Comparison of ENCODE assay signal across 19 cellular contexts in the genomic region with DNA sequence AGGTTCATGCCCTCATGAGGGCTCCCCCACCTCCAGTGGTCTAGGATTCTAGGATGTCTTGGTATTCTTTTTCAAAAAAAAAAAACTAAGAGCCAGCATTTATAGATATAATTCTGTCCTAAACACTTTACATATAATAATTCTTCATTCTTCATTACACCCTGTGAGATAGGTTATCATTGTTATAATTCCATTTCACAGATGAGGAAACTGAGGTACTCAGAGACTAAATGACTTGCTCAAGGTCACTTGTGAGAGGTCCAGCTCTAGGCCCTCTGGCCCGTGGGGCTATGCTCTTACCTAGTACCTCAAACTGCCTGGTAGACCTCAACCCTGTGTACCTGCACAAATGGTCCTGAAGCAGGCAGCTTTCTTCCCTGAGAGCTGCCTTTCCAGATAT.
A peak's percentile ranks its signal among the peaks of the same experiment; 100 is the strongest.
DNase-seq lines count a peak whose midpoint lies in the region; ATAC-seq lines count a peak whose summit lies in the region.
"Had no signal": no experiment of that assay in that cellular context is flagged by ENCODE, and none has a peak within 500 bp of the region (broad histone marks: within the 10 kb centered on the region; RNA-seq: fewer than 3 reads in every experiment).

No MANE protein-coding gene starts in this region.

- peaks cover 4% of the 10 kb centered on the region for H3K36me3 ChIP-seq in CD4-positive, CD25-positive, alpha-beta regulatory T cell (ENCODE audit: control insufficient read depth, insufficient read depth, low read length)

- no peak overlapping the region for H3K27ac ChIP-seq in CD4-positive, CD25-positive, alpha-beta regulatory T cell (ENCODE audit: insufficient read depth, low read length, poor library complexity, severe bottlenecking)
- H3K27ac ChIP-seq in substantia nigra (ENCODE audit: low read depth, low read length, poor library complexity, severe bottlenecking) = no peak overlapping the region
- H3K27ac ChIP-seq: HL-60 had no signal

- POLR2A ChIA-PET in T-cell (lab: Charles Lee) = interaction anchor here (0.6 to 0.7 kb wide), 2 partner anchors 21 to 40 kb away, joined by 3 read pairs; no protein-coding TSS in a partner anchor

- H3K27ac Mint-ChIP-seq in CD4-positive, CD25-positive, alpha-beta regulatory T cell = peak overlapping the region in 2 of 3 donors; percentile 41 to 55
- H3K27ac Mint-ChIP-seq in T-cell = peak overlapping the region; percentile 58 to 77
- peak overlapping the region; percentile 58 to 75 for H3K27ac Mint-ChIP-seq in effector memory CD8-positive, alpha-beta T cell
- H3K27ac Mint-ChIP-seq in stimulated activated memory B cell treated with anti-CD40 and anti-IgM and Interleukin-4, amounts not matched to agents 10 μg/mL and 1 μg/mL and 100 μg/mL, for 72 hours = peak overlapping the region; percentile 71

- H3K27me3 ChIP-seq in CD4-positive, CD25-positive, alpha-beta regulatory T cell (ENCODE audit: control insufficient read depth, insufficient read depth, low read length) = no peaks in the 10 kb centered on the region

- no peak overlapping the region for H3K4me3 Mint-ChIP-seq in CD4-positive, CD25-positive, alpha-beta regulatory T cell
- no peak overlapping the region for H3K4me3 Mint-ChIP-seq in T-cell
- H3K4me3 Mint-ChIP-seq in effector memory CD8-positive, alpha-beta T cell = no peak overlapping the region
- H3K4me3 Mint-ChIP-seq in stimulated activated memory B cell treated with anti-CD40 and anti-IgM and Interleukin-4, amounts not matched to agents 10 μg/mL and 1 μg/mL and 100 μg/mL, for 72 hours = no peak overlapping the region

- H3K9me3 ChIP-seq in CD4-positive, CD25-positive, alpha-beta regulatory T cell (ENCODE audit: control insufficient read depth in 2 of 2, low read length in 2 of 2) = no peaks in the 10 kb centered on the region

- H3K4me1 ChIP-seq in CD4-positive, CD25-positive, alpha-beta regulatory T cell (ENCODE audit: control insufficient read depth, insufficient read depth, low read length, poor library complexity, severe bottlenecking) = peaks cover 6% of the 10 kb centered on the region

- no peak for DNase-seq in CD4-positive, CD25-positive, alpha-beta regulatory T cell
- DNase-seq in T-cell (no peak), ACHN (no peak), NCI-H1105 (lab: John Stamatoyannopoulos, UW) (no peak), substantia nigra (lab: John Stamatoyannopoulos, UW) (no peak)
- no peak for DNase-seq in effector memory CD8-positive, alpha-beta T cell
- DNase-seq: C1 segment of cervical spinal cord, COR-L47, DMS 273 treated with DMSO at 0.1 percent for 48 hours, DMS79 treated with DMSO at 0.1 percent for 48 hours, H7, NCI-H1105 treated with DMSO at 0.1 percent for 48 hours, NCI-H2029 treated with DMSO at 0.1 percent for 48 hours, NCI-H345, NCI-H524, NCI-H82 had no signal

- no peaks in the 10 kb centered on the region for H3K27me3 Mint-ChIP-seq in CD4-positive, CD25-positive, alpha-beta regulatory T cell
- H3K27me3 Mint-ChIP-seq in T-cell = no peaks in the 10 kb centered on the region
- no peaks in the 10 kb centered on the region for H3K27me3 Mint-ChIP-seq in effector memory CD8-positive, alpha-beta T cell
- no peaks in the 10 kb centered on the region for H3K27me3 Mint-ChIP-seq in stimulated activated memory B cell treated with anti-CD40 and anti-IgM and Interleukin-4, amounts not matched to agents 10 μg/mL and 1 μg/mL and 100 μg/mL, for 72 hours

- H3K36me3 Mint-ChIP-seq in CD4-positive, CD25-positive, alpha-beta regulatory T cell = peaks cover 17% of the 10 kb centered on the region
- H3K36me3 Mint-ChIP-seq in T-cell = peaks cover 18% of the 10 kb centered on the region
- H3K36me3 Mint-ChIP-seq in effector memory CD8-positive, alpha-beta T cell (ENCODE audit: insufficient read depth) = peaks cover 18% of the 10 kb centered on the region
- H3K36me3 Mint-ChIP-seq in stimulated activated memory B cell treated with anti-CD40 and anti-IgM and Interleukin-4, amounts not matched to agents 10 μg/mL and 1 μg/mL and 100 μg/mL, for 72 hours = peaks cover 47% of the 10 kb centered on the region

- no peaks in the 10 kb centered on the region for H3K9me3 Mint-ChIP-seq in CD4-positive, CD25-positive, alpha-beta regulatory T cell
- H3K9me3 Mint-ChIP-seq in T-cell = no peaks in the 10 kb centered on the region
- no peaks in the 10 kb centered on the region for H3K9me3 Mint-ChIP-seq in effector memory CD8-positive, alpha-beta T cell
- H3K9me3 Mint-ChIP-seq in stimulated activated memory B cell treated with anti-CD40 and anti-IgM and Interleukin-4, amounts not matched to agents 10 μg/mL and 1 μg/mL and 100 μg/mL, for 72 hours = peaks cover 2% of the 10 kb centered on the region

- in situ Hi-C loops in ACHN (cut with HindIII; ENCODE audit: low pct_ligation_motif_present, low pct_unique_long_range_greater_than_20kb, low sequenced_read_pairs) = loop anchor here (25.0 kb wide), 1 partner anchor 221 kb away; no protein-coding TSS in a partner anchor

- CTCF ChIA-PET in T-cell (lab: Charles Lee) = interaction anchor here in 1 of 2 donors (0.7 kb wide), 1 partner anchor 19 kb away, joined by 5 read pairs; no protein-coding TSS in a partner anchor

- ATAC-seq in CD4-positive, CD25-positive, alpha-beta regulatory T cell (ENCODE audit: low read depth in 2 of 2) = no peak
- no peak for ATAC-seq in T-cell (replicated peaks in 1 of 4)
- no peak for ATAC-seq in effector memory CD8-positive, alpha-beta T cell (replicated peaks)
- no peak for ATAC-seq in stimulated activated memory B cell treated with anti-CD40 and anti-IgM and Interleukin-4, amounts not matched to agents 10 μg/mL and 1 μg/mL and 100 μg/mL, for 72 hours
- ATAC-seq: Panc1 had no signal

- H3K4me1 Mint-ChIP-seq in CD4-positive, CD25-positive, alpha-beta regulatory T cell = peaks cover 17 to 52% (median 27%) of the 10 kb centered on the region in 4 donors
- peaks cover 53 to 71% (median 57%) of the 10 kb centered on the region in 3 donors for H3K4me1 Mint-ChIP-seq in T-cell
- peaks cover 42 to 57% of the 10 kb centered on the region in 2 donors for H3K4me1 Mint-ChIP-seq in effector memory CD8-positive, alpha-beta T cell (ENCODE audit: low read depth in 2 of 2)
- H3K4me1 Mint-ChIP-seq in stimulated activated memory B cell treated with anti-CD40 and anti-IgM and Interleukin-4, amounts not matched to agents 10 μg/mL and 1 μg/mL and 100 μg/mL, for 72 hours = peaks cover 90% of the 10 kb centered on the region

- no peak overlapping the region for H3K4me3 ChIP-seq in CD4-positive, CD25-positive, alpha-beta regulatory T cell (ENCODE audit: low read depth, low read length)
